In the genomic region with DNA sequence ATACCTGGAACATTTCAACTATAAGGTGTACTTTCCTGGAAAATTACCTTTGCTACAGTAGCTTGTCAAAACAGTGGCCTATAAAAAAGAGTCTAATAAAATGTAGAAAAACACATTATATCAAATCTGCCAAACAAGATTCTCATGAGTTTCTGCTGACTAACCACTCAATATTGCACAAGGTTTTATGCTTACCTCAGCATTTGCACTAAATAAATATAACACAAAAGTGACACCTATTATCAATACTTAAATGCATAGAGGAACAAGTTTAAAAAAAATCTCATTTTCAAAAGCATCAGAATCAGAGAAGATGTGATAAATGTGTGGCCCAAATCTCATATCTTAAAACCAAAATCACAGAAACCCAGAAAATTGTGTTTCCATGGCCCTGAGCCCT, we compare ENCODE assay signal across 21 cellular contexts.
DNase-seq lines count a peak whose midpoint lies in the region; ATAC-seq, FAIRE-seq and TF ChIP-seq lines count a peak whose summit lies in the region.
"Had no signal": no experiment of that assay in that cellular context is flagged by ENCODE, and none has a peak within 500 bp of the region (broad histone marks: within the 10 kb centered on the region; RNA-seq: fewer than 3 reads in every experiment).

No MANE protein-coding gene starts in this region.

- no peak for TF ChIP-seq RAD21 in A549 (conservative IDR thresholded peaks at IDR 0.05 in 1 of 2, IDR thresholded peaks at IDR 0.05 in 1 of 2)
- no peak for TF ChIP-seq RAD21 in IMR-90 (IDR thresholded peaks at IDR 0.05; ENCODE audit: low read length)
- TF ChIP-seq RAD21 in K562 (CRISPR knock-in tag; conservative IDR thresholded peaks at IDR 0.05 in 1 of 2, IDR thresholded peaks at IDR 0.05 in 1 of 2), result no peak

- in situ Hi-C loops in IMR-90 (cut with MboI; ENCODE audit: low sequenced_read_pairs), result loop anchor here (25.0 kb wide), 1 partner anchor 103 kb away; no protein-coding TSS in a partner anchor
- in situ Hi-C loops in K562 (cut with MboI), result no loop called here

- no peak overlapping the region for H2BK20ac ChIP-seq in IMR-90 (ENCODE audit: low read depth, low read length)

- H3K4me2 ChIP-seq in A549, result no peak overlapping the region
- no peak overlapping the region for H3K4me2 ChIP-seq in IMR-90 (ENCODE audit: low read depth, low read length)
- no peak overlapping the region for H3K4me2 ChIP-seq in K562 (ENCODE audit: insufficient read depth, low read length)
- H3K4me2 ChIP-seq: BLaER1 treated with 17β-estradiol and CSF1 and Interleukin-3, amounts not matched to agents 10 nM and 100 nM had no signal

- H3K36me3 ChIP-seq in IMR-90 (ENCODE audit: control insufficient read depth, insufficient read depth, low read length) (no peaks in the 10 kb centered on the region), K562 (ENCODE audit: control insufficient read depth, insufficient read depth, low read length) (no peaks in the 10 kb centered on the region)
- H3K36me3 ChIP-seq: BLaER1 treated with 17β-estradiol and CSF1 and Interleukin-3, amounts not matched to agents 10 nM and 100 nM had no signal

- POLR2A ChIA-PET in A549 (lab: Yijun Ruan, JAX) (no interaction called here), IMR-90 (lab: Charles Lee; ENCODE audit: unreplicated experiment) (no interaction called here), K562 (lab: Yijun Ruan, JAX) (no interaction called here)

- no peak overlapping the region for H3K23ac ChIP-seq in IMR-90 (ENCODE audit: low read depth, low read length)

- BruUV-seq in IMR-90 (replicated peaks; lab: Mats Ljungman, UMichigan) (no TSS peak), K562 (replicated peaks; lab: Mats Ljungman, UMichigan) (no TSS peak)

- no peak overlapping the region for H3K18ac ChIP-seq in IMR-90 (ENCODE audit: low read depth, low read length)

- dilution Hi-C loops in IMR-90 (cut with HindIII; ENCODE audit: low sequenced_read_pairs, unreplicated experiment), result no loop called here

- H2AFZ ChIP-seq in IMR-90 (replicated peaks; ENCODE audit: low read length, poor library complexity), result no peak overlapping the region
- H2AFZ ChIP-seq in K562 (ENCODE audit: low read depth, low read length), result no peak overlapping the region

- H3K9me3 ChIP-seq in A549 (no peaks in the 10 kb centered on the region), IMR-90 (ENCODE audit: control insufficient read depth, insufficient read depth, low read length) (peaks cover 7% of the 10 kb centered on the region), K562 (replicated peaks; ENCODE audit: control insufficient read depth, insufficient read depth, low read depth, low read length) (no peaks in the 10 kb centered on the region)
- H3K9me3 ChIP-seq: BLaER1 treated with 17β-estradiol and CSF1 and Interleukin-3, amounts not matched to agents 10 nM and 100 nM; Caco-2 had no signal

- TF ChIP-seq POLR2A in A549 (IDR thresholded peaks at IDR 0.05; ENCODE audit: low read length) (no peak), IMR-90 (IDR thresholded peaks at IDR 0.05; ENCODE audit: low read depth, low read length) (no peak), K562 (conservative IDR thresholded peaks at IDR 0.05) (no peak), GM12892 (IDR thresholded peaks at IDR 0.05; ENCODE audit: low read depth, low read length) (no peak)

- no peak overlapping the region for H2AK5ac ChIP-seq in IMR-90 (ENCODE audit: low read depth, low read length)

- no peak overlapping the region for H2BK5ac ChIP-seq in IMR-90 (ENCODE audit: low read depth, low read length, poor library complexity, severe bottlenecking)

- no peaks in the 10 kb centered on the region for H3K4me1 ChIP-seq in A549
- H3K4me1 ChIP-seq in IMR-90 (ENCODE audit: control insufficient read depth, insufficient read depth, low read length), result no peaks in the 10 kb centered on the region
- no peaks in the 10 kb centered on the region for H3K4me1 ChIP-seq in K562 (replicated peaks in 1 of 2; ENCODE audit: control insufficient read depth in 2 of 2, insufficient read depth in 2 of 2, low read length in 2 of 2)
- H3K4me1 ChIP-seq: BLaER1 treated with 17β-estradiol and CSF1 and Interleukin-3, amounts not matched to agents 10 nM and 100 nM; Caco-2 had no signal

- H2AK9ac ChIP-seq in IMR-90 (replicated peaks; ENCODE audit: low read depth, low read length, poor library complexity), result no peak overlapping the region

- FAIRE-seq in A549 (lab: Jason Lieb, UNC) (no peak), K562 (lab: Jason Lieb, UNC) (no peak), GM12892 (lab: Jason Lieb, UNC) (no peak)
- FAIRE-seq: A204.1, D721Med, G401.6, GM12891, GM18507 had no signal

- DNase-seq in A549 (ENCODE audit: low read depth in 1 of 2, low spot score in 1 of 2) (no peak), IMR-90 (no peak), K562 (ENCODE audit: extremely low read depth in 1 of 4, low spot score in 3 of 4) (no peak), GM12892 (ENCODE audit: insufficient read length) (no peak)
- DNase-seq in stimulated activated CD4-positive, alpha-beta T cell treated with anti-CD3 and anti-CD28 coated beads, Interleukin-2, amount 100 ng/mL, for 48 hours, result no peak
- DNase-seq: 8988T; AML-193; Caco-2; Calu3; CD4-positive, alpha-beta T cell; CD8-positive, alpha-beta T cell; DMS79 treated with DMSO at 0.1 percent for 48 hours; GF-D8 had no signal

- H3K4ac ChIP-seq in IMR-90 (ENCODE audit: low read depth, low read length), result no peak overlapping the region

- ATAC-seq in A549 (no peak), IMR-90 (ENCODE audit: low read depth) (no peak), K562 (no peak), HG02759 (IDR thresholded peaks at IDR 0.05; ENCODE audit: unreplicated experiment) (no peak)
- ATAC-seq: CD8-positive, alpha-beta T cell had no signal

- H3K9me1 ChIP-seq in IMR-90 (ENCODE audit: insufficient read depth, low read length), result no peaks in the 10 kb centered on the region
- no peaks in the 10 kb centered on the region for H3K9me1 ChIP-seq in K562 (ENCODE audit: control insufficient read depth, insufficient read depth, low read length)

- H4K8ac ChIP-seq in IMR-90 (ENCODE audit: low read depth in 2 of 2, low read length in 2 of 2), result no peak overlapping the region

- H4K91ac ChIP-seq in IMR-90 (ENCODE audit: insufficient read depth, low read depth, low read length), result no peak overlapping the region

- H3K9ac ChIP-seq in IMR-90 (ENCODE audit: low read depth, low read length), result no peak overlapping the region
- no peak overlapping the region for H3K9ac ChIP-seq in K562 (ENCODE audit: insufficient read depth in 1 of 2, low read depth in 2 of 2, low read length in 2 of 2)
- H3K9ac ChIP-seq: BLaER1 treated with 17β-estradiol and CSF1 and Interleukin-3, amounts not matched to agents 10 nM and 100 nM had no signal

- H3K27me3 ChIP-seq in IMR-90 (ENCODE audit: control insufficient read depth, insufficient read depth, low read length) (no peaks in the 10 kb centered on the region), K562 (ENCODE audit: control insufficient read depth in 2 of 2, insufficient read depth in 2 of 2, low read length in 2 of 2) (no peaks in the 10 kb centered on the region)
- H3K27me3 ChIP-seq: BLaER1 treated with 17β-estradiol and CSF1 and Interleukin-3, amounts not matched to agents 10 nM and 100 nM had no signal

- H3K4me3 ChIP-seq in A549 (no peak overlapping the region), IMR-90 (ENCODE audit: insufficient read depth, low read depth, low read length) (no peak overlapping the region), K562 (no peak overlapping the region)
- H3K4me3 ChIP-seq: BLaER1 treated with 17β-estradiol and CSF1 and Interleukin-3, amounts not matched to agents 10 nM and 100 nM had no signal

- no peaks in the 10 kb centered on the region for H3K79me2 ChIP-seq in K562 (ENCODE audit: control insufficient read depth, insufficient read depth, low read length)

- H3K14ac ChIP-seq in IMR-90 (replicated peaks; ENCODE audit: low read depth, low read length), result no peak overlapping the region

- H3K56ac ChIP-seq in IMR-90 (ENCODE audit: extremely low read depth, insufficient read depth, low read length), result no peak overlapping the region

- H3K79me1 ChIP-seq in IMR-90 (ENCODE audit: low read depth in 1 of 2, low read length in 2 of 2), result no peaks in the 10 kb centered on the region

- CTCF ChIA-PET in A549 (lab: Yijun Ruan, JAX) (no interaction called here), IMR-90 (lab: Yijun Ruan, JAX) (no interaction called here), K562 (lab: Yijun Ruan, JAX; ENCODE audit: low intra/inter-chr PET ratio) (no interaction called here)

- H2BK15ac ChIP-seq in IMR-90 (ENCODE audit: low read depth, low read length), result no peak overlapping the region

- TF ChIP-seq EP300 in A549 (IDR thresholded peaks at IDR 0.05), result no peak
- TF ChIP-seq EP300 in K562 (IDR thresholded peaks at IDR 0.05; ENCODE audit: low read length), result no peak

- intact Hi-C loops in IMR-90 (cut with micrococcal nuclease) (no loop called here), K562 (cut with micrococcal nuclease) (no loop called here)

- no peak overlapping the region for H4K5ac ChIP-seq in IMR-90 (ENCODE audit: low read depth, low read length)

- H4K20me1 ChIP-seq in IMR-90 (ENCODE audit: insufficient read depth, low read length) (no peaks in the 10 kb centered on the region), K562 (replicated peaks; ENCODE audit: control insufficient read depth, insufficient read depth, low read length) (no peaks in the 10 kb centered on the region)
- H4K20me1 ChIP-seq: BLaER1 treated with 17β-estradiol and CSF1 and Interleukin-3, amounts not matched to agents 10 nM and 100 nM had no signal

- TF ChIP-seq CTCF in A549 (IDR thresholded peaks at IDR 0.05), result no peak
- TF ChIP-seq CTCF in IMR-90 (conservative IDR thresholded peaks at IDR 0.05; ENCODE audit: low read depth, low read length), result no peak
- no peak for TF ChIP-seq CTCF in K562 (IDR thresholded peaks at IDR 0.05 in 2 of 3, conservative IDR thresholded peaks at IDR 0.05 in 1 of 3; ENCODE audit: insufficient read depth in 2 of 3, low read depth in 1 of 3, low read length in 3 of 3)

- no peak overlapping the region for H2BK120ac ChIP-seq in IMR-90 (ENCODE audit: low read depth, low read length)

- H3K27ac ChIP-seq in A549 (no peak overlapping the region), IMR-90 (ENCODE audit: insufficient read depth, low read length) (no peak overlapping the region), K562 (ENCODE audit: extremely low read depth, low read depth, low read length) (no peak overlapping the region)
- H3K27ac ChIP-seq: BLaER1 treated with 17β-estradiol and CSF1 and Interleukin-3, amounts not matched to agents 10 nM and 100 nM; C4-2B had no signal

TF ChIP-seq in IMR-90, 13 proteins besides CTCF, POLR2A, EP300 and RAD21:
- TF ChIP-seq CEBPB (IDR thresholded peaks at IDR 0.05; ENCODE audit: low read depth, low read length), result no peak
- TF ChIP-seq MAFK (IDR thresholded peaks at IDR 0.05; ENCODE audit: low read depth, low read length), result peak; percentile 94
TF ChIP-seq in IMR-90: peak in this region for 1.

TF ChIP-seq in K562, 482 proteins besides CTCF, POLR2A, EP300 and RAD21 (continues in another document):
- TF ChIP-seq ZNF184 (CRISPR knock-in tag; IDR thresholded peaks at IDR 0.05), result no peak
- peak; percentile 73 for TF ChIP-seq MAFF (IDR thresholded peaks at IDR 0.05; ENCODE audit: low read length)
- peak; percentile 26; the same call in 1 of the 2 replicates for TF ChIP-seq C11orf30 (IDR thresholded peaks at IDR 0.05; ENCODE audit: low read depth)
